In genomic region chr19:5850743-5851293, GRCh38 we compare ENCODE assay signal across 10 cellular contexts. TPM values are rescaled to one million over a fixed set of nuclear protein-coding genes. Genes with fewer than 3 reads are reported as not detected.
A peak's percentile ranks its signal among the peaks of the same experiment; 100 is the strongest.
DNase-seq lines count a peak whose midpoint lies in the region; ATAC-seq, FAIRE-seq and TF ChIP-seq lines count a peak whose summit lies in the region.
"Had no signal": no experiment of that assay in that cellular context is flagged by ENCODE, and none has a peak within 500 bp of the region (broad histone marks: within the 10 kb centered on the region; RNA-seq: fewer than 3 reads in every experiment).

No MANE protein-coding gene starts in this region.

- H3K4me3 ChIP-seq in A549, result no peak overlapping the region
- no peak overlapping the region for H3K4me3 ChIP-seq in K562
- no peak overlapping the region for H3K4me3 ChIP-seq in liver (ENCODE audit: low read depth in 1 of 3, low read length in 3 of 3)

- TF ChIP-seq EP300 in A549 (IDR thresholded peaks at IDR 0.05) (no peak), K562 (IDR thresholded peaks at IDR 0.05; ENCODE audit: low read length) (no peak)

- peak overlapping the region; percentile 63 to 81 for H3K27ac ChIP-seq in A549
- no peak overlapping the region for H3K27ac ChIP-seq in K562 (ENCODE audit: extremely low read depth, low read depth, low read length)
- no peak overlapping the region for H3K27ac ChIP-seq in liver (ENCODE audit: low read depth in 1 of 2, low read length in 2 of 2)

- H3K9me3 ChIP-seq in A549 (no peaks in the 10 kb centered on the region), K562 (replicated peaks; ENCODE audit: control insufficient read depth, insufficient read depth, low read depth, low read length) (no peaks in the 10 kb centered on the region), liver (ENCODE audit: control insufficient read depth in 4 of 4, low read length in 3 of 4) (no peaks in the 10 kb centered on the region)

- peak; percentile 47 to 72; a peak in 5 of 6 replicates for ATAC-seq in A549
- ATAC-seq in K562, result peak; percentile 77
- ATAC-seq in HG02938 (IDR thresholded peaks at IDR 0.05; ENCODE audit: unreplicated experiment), result no peak
- no peak for ATAC-seq in GM18909 (IDR thresholded peaks at IDR 0.05; ENCODE audit: poor library complexity, unreplicated experiment)

- TF ChIP-seq RAD21 in A549 (conservative IDR thresholded peaks at IDR 0.05 in 1 of 2, IDR thresholded peaks at IDR 0.05 in 1 of 2) (no peak), K562 (CRISPR knock-in tag; conservative IDR thresholded peaks at IDR 0.05 in 1 of 2, IDR thresholded peaks at IDR 0.05 in 1 of 2) (no peak), liver (IDR thresholded peaks at IDR 0.05) (no peak)

- TF ChIP-seq CTCF in A549 (IDR thresholded peaks at IDR 0.05) (no peak), K562 (IDR thresholded peaks at IDR 0.05 in 2 of 3, conservative IDR thresholded peaks at IDR 0.05 in 1 of 3; ENCODE audit: insufficient read depth in 2 of 3, low read depth in 1 of 3, low read length in 3 of 3) (no peak), liver (IDR thresholded peaks at IDR 0.05; ENCODE audit: low read depth, low read length, missing input control) (no peak)

- FAIRE-seq in A549 (lab: Jason Lieb, UNC) (no peak), K562 (lab: Jason Lieb, UNC) (no peak)

- in situ Hi-C loops in KBM-7 (cut with MboI; ENCODE audit: low pct_unique_long_range_greater_than_20kb, low sequenced_read_pairs), result no loop called here
- in situ Hi-C loops in K562 (cut with MboI), result no loop called here

- H3K79me2 ChIP-seq in K562 (ENCODE audit: control insufficient read depth, insufficient read depth, low read length), result no peaks in the 10 kb centered on the region

- H3K9ac ChIP-seq in K562 (ENCODE audit: insufficient read depth in 1 of 2, low read depth in 2 of 2, low read length in 2 of 2), result no peak overlapping the region
- no peak overlapping the region for H3K9ac ChIP-seq in liver (ENCODE audit: low read depth in 1 of 2, low read length in 2 of 2)

- H3K4me2 ChIP-seq in A549 (peak overlapping the region; percentile 59), K562 (ENCODE audit: insufficient read depth, low read length) (no peak overlapping the region)

- no peak for TF ChIP-seq POLR2A in A549 (IDR thresholded peaks at IDR 0.05; ENCODE audit: low read length)
- no peak for TF ChIP-seq POLR2A in K562 (conservative IDR thresholded peaks at IDR 0.05)

- POLR2A ChIA-PET in A549 (lab: Yijun Ruan, JAX), result no interaction called here
- POLR2A ChIA-PET in K562 (lab: Yijun Ruan, JAX), result interaction anchor here (0.5 to 1.8 kb wide), 3 partner anchors 23 to 310 kb away, joined by 4 to 7 read pairs (median 4); no protein-coding TSS in a partner anchor

- H2AFZ ChIP-seq in K562 (ENCODE audit: low read depth, low read length), result no peak overlapping the region

- H3K4me1 ChIP-seq in A549 (peaks cover 14% of the 10 kb centered on the region), K562 (replicated peaks in 1 of 2; ENCODE audit: control insufficient read depth in 2 of 2, insufficient read depth in 2 of 2, low read length in 2 of 2) (no peaks in the 10 kb centered on the region; a peak in 1 of 5 replicates), liver (ENCODE audit: control insufficient read depth in 4 of 4, insufficient read depth in 4 of 4, low read length in 3 of 4) (peaks cover 0 to 5% (median 2%) of the 10 kb centered on the region in 4 donors)

- DNase-seq in A549 (ENCODE audit: low read depth in 1 of 2, low spot score in 1 of 2) (no peak), KBM-7 (peak; percentile 36), K562 (ENCODE audit: extremely low read depth in 1 of 4, low spot score in 3 of 4) (peak in 3 of 4 experiments; percentile 5 to 6 (median 6)), NCI-H1417 (lab: John Stamatoyannopoulos, UW) (no peak), NOMO-1 treated with DMSO at 0.1 percent for 48 hours (lab: John Stamatoyannopoulos, UW; ENCODE audit: unreplicated experiment) (no peak)
- DNase-seq: CD8-positive, alpha-beta memory T cell; SW 1271 had no signal

- peaks cover 21 to 37% of the 10 kb centered on the region in 2 experiments for H3K27me3 ChIP-seq in K562 (ENCODE audit: control insufficient read depth in 2 of 2, insufficient read depth in 2 of 2, low read length in 2 of 2)
- H3K27me3 ChIP-seq in liver (ENCODE audit: control insufficient read depth in 4 of 4, insufficient read depth in 4 of 4, low read length in 3 of 4), result no peaks in the 10 kb centered on the region

- intact Hi-C loops in K562 (cut with micrococcal nuclease), result no loop called here

- no peaks in the 10 kb centered on the region for H3K36me3 ChIP-seq in K562 (ENCODE audit: control insufficient read depth, insufficient read depth, low read length)
- H3K36me3 ChIP-seq in liver (ENCODE audit: control insufficient read depth in 4 of 4, insufficient read depth in 3 of 4, low read depth in 1 of 4, low read length in 3 of 4), result no peaks in the 10 kb centered on the region

- no peaks in the 10 kb centered on the region for H3K9me1 ChIP-seq in K562 (ENCODE audit: control insufficient read depth, insufficient read depth, low read length)

- 0 out of 2 replicates have a peak, but pooled peaks cover 4% of the 10 kb centered on the region for H4K20me1 ChIP-seq in K562 (replicated peaks; ENCODE audit: control insufficient read depth, insufficient read depth, low read length)

- 22% methylated on average over 4 of the region's 5 CpGs for WGBS in A549 (ENCODE audit: missing lambda C conversion rate)
- WGBS in K562 (ENCODE audit: insufficient coverage, low coverage, missing lambda C conversion rate), result 8% methylated on average over 5 of the region's 5 CpGs
- 25% methylated on average over 5 of the region's 5 CpGs for WGBS in liver

- no TSS peak for BruUV-seq in K562 (replicated peaks; lab: Mats Ljungman, UMichigan)

- CTCF ChIA-PET in A549 (lab: Yijun Ruan, JAX), result no interaction called here
- CTCF ChIA-PET in K562 (lab: Yijun Ruan, JAX; ENCODE audit: low intra/inter-chr PET ratio), result no interaction called here

RNA-seq across cellular contexts. Expression of gene FUT3, which starts 0.4 kb away (rescaled TPM):
- polyA plus RNA-seq in A549 (2011; rRNA removed), result 0.09 and 0.20 TPM in 2 replicates
- polyA plus RNA-seq in A549 (2012; cell fraction: cytosol; rRNA removed), result 0.03 and 0.04 TPM in 2 replicates
- polyA plus RNA-seq in A549 (2012; cell fraction: nucleus; rRNA removed), result 0.20 and 0.59 TPM in 2 replicates
- 0.09 TPM in 1 of 3 replicates, not detected in the others for polyA plus RNA-seq in A549 (2017; fragmentation: RNase III; extraction: RNeasy Plus Mini Kit Qiagen cat#74134 plus additional on column Dnase treatment)
- not detected in 2 replicates for polyA minus RNA-seq in A549 (2011; rRNA and poly(A)+ RNA removed)
- 0.32 TPM in 1 of 2 replicates, not detected in the other for total RNA-seq in K562 (2011; cell fraction: chromatin; rRNA removed; ENCODE audit: low replicate concordance)
- total RNA-seq in K562 (2011; cell fraction: nucleolus; rRNA removed), result not detected in 2 replicates
- total RNA-seq in K562 (2011; cell fraction: nucleoplasm; rRNA removed), result not detected in 2 replicates
- 0.29 TPM in 1 of 2 replicates, not detected in the other for total RNA-seq in K562 (2014; rRNA removed)
- total RNA-seq in K562 (2014; rRNA removed; fragmentation: Illumina TruSeq; extraction: Trizol), result not detected in 2 replicates
- total RNA-seq in K562 (2015; rRNA removed; fragmentation: Illumina TruSeq; extraction: Trizol), result not detected in 2 replicates
- total RNA-seq in K562 (2021), result 0.09 TPM in 1 of 2 replicates, not detected in the other
- not detected in 2 replicates for polyA plus RNA-seq in K562 (2011; rRNA removed)
- polyA plus RNA-seq in K562 (2011; cell fraction: cytosol; rRNA removed), result not detected in 2 replicates
- polyA plus RNA-seq in K562 (2011; cell fraction: nucleus; rRNA removed), result not detected in 2 replicates
- 0.32 TPM in 1 of 2 replicates, not detected in the other for polyA plus RNA-seq in K562 (2012)
- polyA plus RNA-seq in K562 (2014; fragmentation: Illumina TruSeq; extraction: Trizol), result not detected in 2 replicates
- not detected for polyA plus RNA-seq in K562 (2014; fragmentation: Nextera tagmentation; extraction: Ambion mirVana)
- polyA plus RNA-seq in K562 (2014; rRNA removed), result not detected in 2 replicates
- not detected in 2 replicates for polyA minus RNA-seq in K562 (2011; rRNA and poly(A)+ RNA removed)
- polyA minus RNA-seq in K562 (2011; cell fraction: cytosol; rRNA and poly(A)+ RNA removed), result not detected in 2 replicates
- not detected in 2 replicates for polyA minus RNA-seq in K562 (2011; cell fraction: nucleus; rRNA and poly(A)+ RNA removed)
- total RNA-seq in liver, result under 1 TPM in 1 of 2 donors, not detected in 1; 0.25 TPM
- under 1 TPM; 0.27 to 0.47 TPM for polyA plus RNA-seq in liver
- total RNA-seq: CD8-positive, alpha-beta memory T cell had no signal
- polyA plus RNA-seq: CD8-positive, alpha-beta memory T cell had no signal

RNA-seq across cellular contexts. Expression of gene FUT6, which starts 11.3 kb away (rescaled TPM):
- polyA plus RNA-seq in A549 (2011; rRNA removed), result 0.12 TPM in 1 of 2 replicates, not detected in the other
- polyA plus RNA-seq in A549 (2012; cell fraction: cytosol; rRNA removed), result 0.03 and 0.05 TPM in 2 replicates
- not detected in 2 replicates for polyA plus RNA-seq in A549 (2012; cell fraction: nucleus; rRNA removed)
- polyA plus RNA-seq in A549 (2017; fragmentation: RNase III; extraction: RNeasy Plus Mini Kit Qiagen cat#74134 plus additional on column Dnase treatment), result not detected in 3 replicates
- polyA minus RNA-seq in A549 (2011; rRNA and poly(A)+ RNA removed), result not detected in 2 replicates
- 0.19 TPM in 1 of 2 replicates, not detected in the other for total RNA-seq in K562 (2011; cell fraction: chromatin; rRNA removed; ENCODE audit: low replicate concordance)
- not detected in 2 replicates for total RNA-seq in K562 (2011; cell fraction: nucleolus; rRNA removed)
- not detected in 2 replicates for total RNA-seq in K562 (2011; cell fraction: nucleoplasm; rRNA removed)
- not detected in 2 replicates for total RNA-seq in K562 (2014; rRNA removed)
- total RNA-seq in K562 (2014; rRNA removed; fragmentation: Illumina TruSeq; extraction: Trizol), result not detected in 2 replicates
- not detected in 2 replicates for total RNA-seq in K562 (2015; rRNA removed; fragmentation: Illumina TruSeq; extraction: Trizol)
- not detected in 2 replicates for total RNA-seq in K562 (2021)
- not detected in 2 replicates for polyA plus RNA-seq in K562 (2011; rRNA removed)
- polyA plus RNA-seq in K562 (2011; cell fraction: cytosol; rRNA removed), result not detected in 2 replicates
- not detected in 2 replicates for polyA plus RNA-seq in K562 (2011; cell fraction: nucleus; rRNA removed)
- polyA plus RNA-seq in K562 (2012), result not detected in 2 replicates
- polyA plus RNA-seq in K562 (2014; fragmentation: Illumina TruSeq; extraction: Trizol), result not detected in 2 replicates
- polyA plus RNA-seq in K562 (2014; fragmentation: Nextera tagmentation; extraction: Ambion mirVana), result under 1 TPM in 1 of 2 experiments, not detected in 1; 0.04 TPM
- polyA plus RNA-seq in K562 (2014; rRNA removed), result not detected in 2 replicates
- not detected in 2 replicates for polyA minus RNA-seq in K562 (2011; rRNA and poly(A)+ RNA removed)
- not detected in 2 replicates for polyA minus RNA-seq in K562 (2011; cell fraction: cytosol; rRNA and poly(A)+ RNA removed)
- not detected in 2 replicates for polyA minus RNA-seq in K562 (2011; cell fraction: nucleus; rRNA and poly(A)+ RNA removed)
- 1 to 10 TPM; 2.6 to 8.4 TPM for total RNA-seq in liver
- 10 to 100 TPM in 1 of 2 donors, 1 to 10 TPM in 1; 6.2 to 14.0 TPM for polyA plus RNA-seq in liver
- total RNA-seq: CD8-positive, alpha-beta memory T cell had no signal
- polyA plus RNA-seq: CD8-positive, alpha-beta memory T cell had no signal

RNA-seq across cellular contexts. Expression of gene FUT5, which starts 19.5 kb away (rescaled TPM):
- polyA plus RNA-seq in A549 (2011; rRNA removed) (0.04 TPM in 1 of 2 replicates, not detected in the other), A549 (2017; fragmentation: RNase III; extraction: RNeasy Plus Mini Kit Qiagen cat#74134 plus additional on column Dnase treatment) (not detected in 3 replicates), K562 (2011; rRNA removed) (not detected in 2 replicates), K562 (2014; fragmentation: Illumina TruSeq; extraction: Trizol) (not detected in 2 replicates), K562 (2014; fragmentation: Nextera tagmentation; extraction: Ambion mirVana) (not detected), K562 (2014; rRNA removed) (not detected in 2 replicates), liver (under 1 TPM in 1 of 2 donors, not detected in 1; 0.02 TPM)
- 0.01 TPM in 1 of 2 replicates, not detected in the other for polyA plus RNA-seq in A549 (2012; cell fraction: cytosol; rRNA removed)
- polyA plus RNA-seq in A549 (2012; cell fraction: nucleus; rRNA removed), result 0.02 TPM in 1 of 2 replicates, not detected in the other
- polyA minus RNA-seq in A549 (2011; rRNA and poly(A)+ RNA removed), result 0.08 TPM in 1 of 2 replicates, not detected in the other
- total RNA-seq in K562 (2011; cell fraction: chromatin; rRNA removed; ENCODE audit: low replicate concordance), result not detected in 2 replicates
- total RNA-seq in K562 (2011; cell fraction: nucleolus; rRNA removed), result 0.17 TPM in 1 of 2 replicates, not detected in the other
- total RNA-seq in K562 (2011; cell fraction: nucleoplasm; rRNA removed), result not detected in 2 replicates
- total RNA-seq in K562 (2014; rRNA removed) (not detected in 2 replicates), K562 (2014; rRNA removed; fragmentation: Illumina TruSeq; extraction: Trizol) (not detected in 2 replicates), K562 (2015; rRNA removed; fragmentation: Illumina TruSeq; extraction: Trizol) (not detected in 2 replicates), K562 (2021) (not detected in 2 replicates), liver (under 1 TPM; 0.05 to 0.17 TPM)
- polyA plus RNA-seq in K562 (2011; cell fraction: cytosol; rRNA removed), result not detected in 2 replicates
- polyA plus RNA-seq in K562 (2011; cell fraction: nucleus; rRNA removed), result not detected in 2 replicates
- not detected in 2 replicates for polyA plus RNA-seq in K562 (2012)
- not detected in 2 replicates for polyA minus RNA-seq in K562 (2011; rRNA and poly(A)+ RNA removed)
- not detected in 2 replicates for polyA minus RNA-seq in K562 (2011; cell fraction: cytosol; rRNA and poly(A)+ RNA removed)
- polyA minus RNA-seq in K562 (2011; cell fraction: nucleus; rRNA and poly(A)+ RNA removed), result not detected in 2 replicates
- total RNA-seq: CD8-positive, alpha-beta memory T cell had no signal
- polyA plus RNA-seq: CD8-positive, alpha-beta memory T cell had no signal

RNA-seq across cellular contexts. Expression of gene NRTN, which starts 46.0 kb away (rescaled TPM):
- polyA plus RNA-seq in A549 (2011; rRNA removed) (0.32 and 0.38 TPM in 2 replicates), A549 (2017; fragmentation: RNase III; extraction: RNeasy Plus Mini Kit Qiagen cat#74134 plus additional on column Dnase treatment) (0.45 to 0.61 TPM (median 0.50 TPM) in 3 replicates), K562 (2011; rRNA removed) (1.1 and 2.2 TPM in 2 replicates), K562 (2014; fragmentation: Illumina TruSeq; extraction: Trizol) (1.6 and 3.3 TPM in 2 replicates), K562 (2014; fragmentation: Nextera tagmentation; extraction: Ambion mirVana) (not detected), K562 (2014; rRNA removed) (2.4 and 4.0 TPM in 2 replicates), liver (1 to 10 TPM; 1.3 to 5.3 TPM)
- polyA plus RNA-seq in A549 (2012; cell fraction: cytosol; rRNA removed), result 0.86 and 1.1 TPM in 2 replicates
- polyA plus RNA-seq in A549 (2012; cell fraction: nucleus; rRNA removed), result 0.67 and 0.88 TPM in 2 replicates
- 0.24 and 0.33 TPM in 2 replicates for polyA minus RNA-seq in A549 (2011; rRNA and poly(A)+ RNA removed)
- total RNA-seq in K562 (2011; cell fraction: chromatin; rRNA removed; ENCODE audit: low replicate concordance), result 0.67 and 2.5 TPM in 2 replicates
- total RNA-seq in K562 (2011; cell fraction: nucleolus; rRNA removed), result 2.2 and 2.7 TPM in 2 replicates
- total RNA-seq in K562 (2011; cell fraction: nucleoplasm; rRNA removed), result 1.5 and 2.1 TPM in 2 replicates
- total RNA-seq in K562 (2014; rRNA removed) (7.3 and 8.1 TPM in 2 replicates), K562 (2014; rRNA removed; fragmentation: Illumina TruSeq; extraction: Trizol) (0.62 and 0.70 TPM in 2 replicates), K562 (2015; rRNA removed; fragmentation: Illumina TruSeq; extraction: Trizol) (1.6 TPM in 2 replicates), K562 (2021) (5.3 and 7.8 TPM in 2 replicates), liver (1 to 10 TPM; 3.3 to 3.7 TPM)
- 2.6 and 9.4 TPM in 2 replicates for polyA plus RNA-seq in K562 (2011; cell fraction: cytosol; rRNA removed)
- 1.6 and 2.0 TPM in 2 replicates for polyA plus RNA-seq in K562 (2011; cell fraction: nucleus; rRNA removed)
- 2.4 and 6.4 TPM in 2 replicates for polyA plus RNA-seq in K562 (2012)
- 0.25 and 0.45 TPM in 2 replicates for polyA minus RNA-seq in K562 (2011; rRNA and poly(A)+ RNA removed)
- polyA minus RNA-seq in K562 (2011; cell fraction: cytosol; rRNA and poly(A)+ RNA removed), result 2.3 and 3.3 TPM in 2 replicates
- 1.1 and 1.5 TPM in 2 replicates for polyA minus RNA-seq in K562 (2011; cell fraction: nucleus; rRNA and poly(A)+ RNA removed)

RNA-seq across cellular contexts. Expression of gene NDUFA11, which starts 52.8 kb away (rescaled TPM):
- polyA plus RNA-seq in A549 (2011; rRNA removed) (75.0 and 98.5 TPM in 2 replicates), A549 (2017; fragmentation: RNase III; extraction: RNeasy Plus Mini Kit Qiagen cat#74134 plus additional on column Dnase treatment) (170 to 173 TPM (median 171 TPM) in 3 replicates), K562 (2011; rRNA removed) (84.9 and 133 TPM in 2 replicates), K562 (2014; fragmentation: Illumina TruSeq; extraction: Trizol) (307 and 475 TPM in 2 replicates), K562 (2014; fragmentation: Nextera tagmentation; extraction: Ambion mirVana) (100 to 1,000 TPM; 212 to 249 TPM), K562 (2014; rRNA removed) (321 and 486 TPM in 2 replicates), liver (100 to 1,000 TPM; 319 to 394 TPM)
- 546 and 604 TPM in 2 replicates for polyA plus RNA-seq in A549 (2012; cell fraction: cytosol; rRNA removed)
- polyA plus RNA-seq in A549 (2012; cell fraction: nucleus; rRNA removed), result 406 and 515 TPM in 2 replicates
- polyA minus RNA-seq in A549 (2011; rRNA and poly(A)+ RNA removed), result 8.8 and 13.7 TPM in 2 replicates
- 29.3 and 88.6 TPM in 2 replicates for total RNA-seq in K562 (2011; cell fraction: chromatin; rRNA removed; ENCODE audit: low replicate concordance)
- total RNA-seq in K562 (2011; cell fraction: nucleolus; rRNA removed), result 66.7 and 67.1 TPM in 2 replicates
- total RNA-seq in K562 (2011; cell fraction: nucleoplasm; rRNA removed), result 50.4 and 52.5 TPM in 2 replicates
- total RNA-seq in K562 (2014; rRNA removed) (367 and 490 TPM in 2 replicates), K562 (2014; rRNA removed; fragmentation: Illumina TruSeq; extraction: Trizol) (42.7 and 63.3 TPM in 2 replicates), K562 (2015; rRNA removed; fragmentation: Illumina TruSeq; extraction: Trizol) (268 and 274 TPM in 2 replicates), K562 (2021) (335 and 348 TPM in 2 replicates), liver (100 to 1,000 TPM; 127 to 134 TPM)
- polyA plus RNA-seq in K562 (2011; cell fraction: cytosol; rRNA removed), result 461 and 1,752 TPM in 2 replicates
- 140 and 189 TPM in 2 replicates for polyA plus RNA-seq in K562 (2011; cell fraction: nucleus; rRNA removed)
- 302 and 461 TPM in 2 replicates for polyA plus RNA-seq in K562 (2012)
- 9.3 and 16.9 TPM in 2 replicates for polyA minus RNA-seq in K562 (2011; rRNA and poly(A)+ RNA removed)
- 41.1 and 45.0 TPM in 2 replicates for polyA minus RNA-seq in K562 (2011; cell fraction: cytosol; rRNA and poly(A)+ RNA removed)
- 13.3 and 13.9 TPM in 2 replicates for polyA minus RNA-seq in K562 (2011; cell fraction: nucleus; rRNA and poly(A)+ RNA removed)

Comparison
In these comparisons a context has a peak if more than half of its experiments do, and no peak if none do; other contexts are left out.
1. ATAC-seq: peak in A549 (2 of 2) and K562 (single experiment); none in HG02938 (single experiment) and GM18909 (single experiment).
2. DNase-seq: peak in KBM-7 (single experiment) and K562 (3 of 4); none in A549 (0 of 2), NCI-H1417 (0 of 3) and NOMO-1 treated with DMSO at 0.1 percent for 48 hours (single experiment).
3. H3K27ac ChIP-seq: peak in A549 (2 of 2); none in K562 (single experiment) and liver (0 of 2).
4. RNA of gene FUT6, which starts 11.3 kb away (polyA plus RNA-seq): 6.2 to 14.0 TPM in liver; 0.04 TPM in K562 and 0.03 to 0.12 TPM in A549; every median in the first group is over 4 times any median in the second.
5. Of the 35 proteins assayed by ChIP-seq in both K562 and A549: peak only in K562: none; only in A549: none; in both: CEBPB; in neither: 34.